20 cellular contexts compared by ENCODE assay signal in the genomic region with DNA sequence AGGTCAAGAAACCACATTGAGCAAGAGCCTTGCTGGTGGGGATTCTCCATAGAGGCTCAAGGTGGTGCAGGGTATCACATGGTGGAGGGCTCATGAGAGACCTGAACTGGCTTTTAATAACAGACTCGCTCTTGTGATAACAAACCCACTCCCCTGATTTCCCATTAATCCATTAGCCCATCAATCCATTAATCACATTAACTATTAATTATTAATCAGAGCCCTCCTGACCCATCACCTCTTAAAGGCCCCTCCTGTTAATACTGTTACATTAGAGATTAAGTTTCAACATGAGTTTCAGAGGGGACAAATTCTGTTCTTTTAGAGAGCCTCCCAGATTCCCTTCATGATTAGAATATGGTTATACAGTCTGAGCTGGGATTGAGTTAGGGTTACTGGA.
DNase-seq lines count a peak whose midpoint lies in the region; ATAC-seq lines count a peak whose summit lies in the region.
"Had no signal": no experiment of that assay in that cellular context is flagged by ENCODE, and none has a peak within 500 bp of the region (broad histone marks: within the 10 kb centered on the region; RNA-seq: fewer than 3 reads in every experiment).

No MANE protein-coding gene starts in this region.

- H3K4me1 ChIP-seq in CD4-positive, CD25-positive, alpha-beta regulatory T cell (ENCODE audit: control insufficient read depth, insufficient read depth, low read length, poor library complexity, severe bottlenecking): peaks cover 42% of the 10 kb centered on the region

- no peak overlapping the region for H3K4me3 ChIP-seq in CD4-positive, CD25-positive, alpha-beta regulatory T cell (ENCODE audit: low read depth, low read length)
- H3K4me3 ChIP-seq: dorsolateral prefrontal cortex, left lung, ovary, Peyer's patch, transverse colon had no signal

- no peaks in the 10 kb centered on the region for H3K36me3 ChIP-seq in CD4-positive, CD25-positive, alpha-beta regulatory T cell (ENCODE audit: control insufficient read depth, insufficient read depth, low read length)
- H3K36me3 ChIP-seq: left lung, ovary, Peyer's patch, transverse colon had no signal

- H3K9me3 ChIP-seq in CD4-positive, CD25-positive, alpha-beta regulatory T cell (ENCODE audit: control insufficient read depth in 2 of 2, low read length in 2 of 2): no peaks in the 10 kb centered on the region
- H3K9me3 ChIP-seq: left lung, ovary, Peyer's patch, transverse colon had no signal

- peaks cover 35% of the 10 kb centered on the region for H3K27me3 Mint-ChIP-seq in activated naive CD4-positive, alpha-beta T cell treated with anti-CD3 and anti-CD28 coated beads, Interleukin-2, amount 10 ng/mL, durations not matched to agents 7 days and 5 days
- H3K27me3 Mint-ChIP-seq in CD4-positive, CD25-positive, alpha-beta regulatory T cell: no peaks in the 10 kb centered on the region
- H3K27me3 Mint-ChIP-seq in T-cell: no peaks in the 10 kb centered on the region
- H3K27me3 Mint-ChIP-seq in naive thymus-derived CD8-positive, alpha-beta T cell: no peaks in the 10 kb centered on the region
- peaks cover 4% of the 10 kb centered on the region for H3K27me3 Mint-ChIP-seq in activated CD8-positive, alpha-beta memory T cell treated with anti-CD3 and anti-CD28 coated beads, Interleukin-2, amount 10 ng/mL, durations not matched to agents 7 days and 5 days
- H3K27me3 Mint-ChIP-seq: naive B cell had no signal

- no peak overlapping the region for H3K4me3 Mint-ChIP-seq in activated naive CD4-positive, alpha-beta T cell treated with anti-CD3 and anti-CD28 coated beads, Interleukin-2, amount 10 ng/mL, durations not matched to agents 7 days and 5 days
- H3K4me3 Mint-ChIP-seq in CD4-positive, CD25-positive, alpha-beta regulatory T cell: peak overlapping the region in 1 of 4 donors; percentile 88
- no peak overlapping the region for H3K4me3 Mint-ChIP-seq in T-cell
- H3K4me3 Mint-ChIP-seq in naive thymus-derived CD8-positive, alpha-beta T cell: peak overlapping the region in 4 of 10 donors; percentile 4 to 90 (median 30)
- no peak overlapping the region for H3K4me3 Mint-ChIP-seq in activated CD8-positive, alpha-beta memory T cell treated with anti-CD3 and anti-CD28 coated beads, Interleukin-2, amount 10 ng/mL, durations not matched to agents 7 days and 5 days

- H3K9me3 Mint-ChIP-seq in activated naive CD4-positive, alpha-beta T cell treated with anti-CD3 and anti-CD28 coated beads, Interleukin-2, amount 10 ng/mL, durations not matched to agents 7 days and 5 days: peaks cover 11% of the 10 kb centered on the region
- H3K9me3 Mint-ChIP-seq in CD4-positive, CD25-positive, alpha-beta regulatory T cell: no peaks in the 10 kb centered on the region
- no peaks in the 10 kb centered on the region for H3K9me3 Mint-ChIP-seq in T-cell
- H3K9me3 Mint-ChIP-seq in naive thymus-derived CD8-positive, alpha-beta T cell: peaks cover 0 to 2% (median 0%) of the 10 kb centered on the region in 9 donors
- H3K9me3 Mint-ChIP-seq in activated CD8-positive, alpha-beta memory T cell treated with anti-CD3 and anti-CD28 coated beads, Interleukin-2, amount 10 ng/mL, durations not matched to agents 7 days and 5 days (ENCODE audit: low read depth): peaks cover 4% of the 10 kb centered on the region
- H3K9me3 Mint-ChIP-seq: activated T-cell treated with anti-CD3 and anti-CD28 coated beads, Interleukin-2, amount 50 U/mL, for 72 hours; naive B cell had no signal

- CTCF ChIA-PET in activated naive CD4-positive, alpha-beta T cell treated with anti-CD3 and anti-CD28 coated beads, Interleukin-2, amount 10 ng/mL, durations not matched to agents 7 days and 5 days (lab: Charles Lee): interaction anchor here (0.9 to 3.1 kb wide), 8 partner anchors 9 to 273 kb away, joined by 4 to 12 read pairs (median 6); no protein-coding TSS in a partner anchor
- CTCF ChIA-PET in T-cell (lab: Charles Lee): interaction anchor here (0.5 to 2.0 kb wide), 10 partner anchors 10 to 673 kb away, joined by 3 to 9 read pairs (median 3); a partner anchor contains a TSS
- CTCF ChIA-PET in activated CD8-positive, alpha-beta memory T cell treated with anti-CD3 and anti-CD28 coated beads, Interleukin-2, amount 10 ng/mL, durations not matched to agents 7 days and 5 days (lab: Charles Lee): interaction anchor here (1.1 to 6.6 kb wide), 10 partner anchors 8 to 635 kb away, joined by 3 to 47 read pairs (median 8); no protein-coding TSS in a partner anchor

- no peak for ATAC-seq in CD4-positive, CD25-positive, alpha-beta regulatory T cell (ENCODE audit: low read depth in 2 of 2)
- no peak for ATAC-seq in T-cell (replicated peaks in 1 of 4)
- ATAC-seq in naive thymus-derived CD8-positive, alpha-beta T cell: no peak
- ATAC-seq in GM21360 (IDR thresholded peaks at IDR 0.05; ENCODE audit: unreplicated experiment): no peak
- no peak for ATAC-seq in activated CD8-positive, alpha-beta memory T cell treated with anti-CD3 and anti-CD28 coated beads, Interleukin-2, amount 10 ng/mL, durations not matched to agents 7 days and 5 days
- ATAC-seq: left lung had no signal

- no peak for DNase-seq in activated naive CD4-positive, alpha-beta T cell treated with anti-CD3 and anti-CD28 coated beads, Interleukin-2, amount 10 ng/mL, durations not matched to agents 7 days and 5 days
- no peak for DNase-seq in activated naive CD4-positive, alpha-beta T cell treated with anti-CD3 and anti-CD28 coated beads, Interleukin-2, amount 50 U/mL, for 16 hours
- no peak for DNase-seq in CD4-positive, CD25-positive, alpha-beta regulatory T cell
- DNase-seq in T-cell (no peak), nucleus accumbens (lab: John Stamatoyannopoulos, UW) (no peak)
- no peak for DNase-seq in naive thymus-derived CD8-positive, alpha-beta T cell
- DNase-seq in activated CD8-positive, alpha-beta memory T cell treated with anti-CD3 and anti-CD28 coated beads, Interleukin-2, amount 10 ng/mL, durations not matched to agents 7 days and 5 days: no peak
- DNase-seq: 8988T, cerebellar nuclear complex, dorsolateral prefrontal cortex, GOT3, left lung, NCI-H2171, NCI-H524, ovary had no signal

- peak overlapping the region; percentile 7 for H3K27ac Mint-ChIP-seq in activated naive CD4-positive, alpha-beta T cell treated with anti-CD3 and anti-CD28 coated beads, Interleukin-2, amount 10 ng/mL, durations not matched to agents 7 days and 5 days
- H3K27ac Mint-ChIP-seq in CD4-positive, CD25-positive, alpha-beta regulatory T cell: peak overlapping the region; percentile 91 to 95 (median 94)
- H3K27ac Mint-ChIP-seq in T-cell: peak overlapping the region; percentile 67 to 97
- H3K27ac Mint-ChIP-seq in naive thymus-derived CD8-positive, alpha-beta T cell: peak overlapping the region in 8 of 10 donors; percentile 5 to 93 (median 38)
- H3K27ac Mint-ChIP-seq in activated CD8-positive, alpha-beta memory T cell treated with anti-CD3 and anti-CD28 coated beads, Interleukin-2, amount 10 ng/mL, durations not matched to agents 7 days and 5 days: no peak overlapping the region
- H3K27ac Mint-ChIP-seq: activated T-cell treated with anti-CD3 and anti-CD28 coated beads, Interleukin-2, amount 50 U/mL, for 72 hours had no signal

- POLR2A ChIA-PET in T-cell (lab: Charles Lee): interaction anchor here (1.2 to 1.3 kb wide), 1 partner anchor 60 kb away, joined by 3 to 6 read pairs; no protein-coding TSS in a partner anchor
- POLR2A ChIA-PET in naive thymus-derived CD8-positive, alpha-beta T cell (lab: Charles Lee): interaction anchor here (0.8 to 3.4 kb wide), 10 partner anchors 10 to 128 kb away, joined by 3 to 30 read pairs (median 8); a partner anchor contains a TSS

- peak overlapping the region; percentile 76 for H3K27ac ChIP-seq in CD4-positive, CD25-positive, alpha-beta regulatory T cell (ENCODE audit: insufficient read depth, low read length, poor library complexity, severe bottlenecking)
- H3K27ac ChIP-seq: left lung, ovary had no signal

- peaks cover 6% of the 10 kb centered on the region for H3K36me3 Mint-ChIP-seq in activated naive CD4-positive, alpha-beta T cell treated with anti-CD3 and anti-CD28 coated beads, Interleukin-2, amount 10 ng/mL, durations not matched to agents 7 days and 5 days
- peaks cover 7% of the 10 kb centered on the region for H3K36me3 Mint-ChIP-seq in CD4-positive, CD25-positive, alpha-beta regulatory T cell
- H3K36me3 Mint-ChIP-seq in T-cell: no peaks in the 10 kb centered on the region
- no peaks in the 10 kb centered on the region for H3K36me3 Mint-ChIP-seq in naive thymus-derived CD8-positive, alpha-beta T cell
- H3K36me3 Mint-ChIP-seq in activated CD8-positive, alpha-beta memory T cell treated with anti-CD3 and anti-CD28 coated beads, Interleukin-2, amount 10 ng/mL, durations not matched to agents 7 days and 5 days: peaks cover 26% of the 10 kb centered on the region
- H3K36me3 Mint-ChIP-seq: naive B cell had no signal

- H3K27me3 ChIP-seq in CD4-positive, CD25-positive, alpha-beta regulatory T cell (ENCODE audit: control insufficient read depth, insufficient read depth, low read length): no peaks in the 10 kb centered on the region
- H3K27me3 ChIP-seq: dorsolateral prefrontal cortex, left lung, ovary, Peyer's patch, transverse colon had no signal

- H3K4me1 Mint-ChIP-seq in activated naive CD4-positive, alpha-beta T cell treated with anti-CD3 and anti-CD28 coated beads, Interleukin-2, amount 10 ng/mL, durations not matched to agents 7 days and 5 days: peaks cover 45% of the 10 kb centered on the region
- peaks cover 7 to 61% (median 47%) of the 10 kb centered on the region in 4 donors for H3K4me1 Mint-ChIP-seq in CD4-positive, CD25-positive, alpha-beta regulatory T cell
- H3K4me1 Mint-ChIP-seq in T-cell: peaks cover 50 to 72% (median 64%) of the 10 kb centered on the region in 3 donors
- H3K4me1 Mint-ChIP-seq in naive thymus-derived CD8-positive, alpha-beta T cell: peaks cover 36 to 62% (median 59%) of the 10 kb centered on the region in 4 donors
- H3K4me1 Mint-ChIP-seq in activated CD8-positive, alpha-beta memory T cell treated with anti-CD3 and anti-CD28 coated beads, Interleukin-2, amount 10 ng/mL, durations not matched to agents 7 days and 5 days: peaks cover 57% of the 10 kb centered on the region
